ENCODE assay signal across 18 cellular contexts in the genomic region with DNA sequence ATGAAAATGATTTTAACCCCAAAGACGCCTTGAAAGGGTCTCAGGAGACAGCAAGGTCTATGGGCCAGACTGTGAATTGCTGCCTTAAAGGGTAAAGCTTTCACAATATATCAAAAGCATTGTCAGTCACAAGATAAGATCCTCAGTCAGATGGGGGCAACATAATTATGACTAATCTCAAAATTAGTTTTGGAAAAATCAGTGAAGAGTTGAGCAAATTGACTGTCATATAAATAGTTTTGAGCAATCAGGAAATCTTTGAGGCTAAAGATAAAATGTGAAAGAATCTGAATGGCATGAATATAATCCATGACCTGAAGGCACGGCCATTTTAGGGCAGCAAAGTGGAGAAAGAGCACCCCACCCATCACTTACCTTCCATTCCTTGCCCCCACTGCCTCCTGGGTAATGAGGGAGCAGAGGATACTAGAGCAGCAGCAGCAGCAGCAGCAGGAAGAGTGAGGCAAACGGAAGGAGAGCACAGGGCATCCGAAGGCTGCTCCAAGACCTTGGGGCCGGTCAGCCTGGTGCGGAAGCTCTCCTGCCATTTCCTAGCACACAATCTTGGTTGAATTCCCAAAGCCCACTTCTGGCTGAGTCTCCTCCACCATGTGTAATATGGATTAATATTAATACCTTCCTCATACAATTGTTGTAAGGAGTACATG. TPM values are rescaled to one million over a fixed set of nuclear protein-coding genes. Genes with fewer than 3 reads are reported as not detected.
DNase-seq lines count a peak whose midpoint lies in the region; ATAC-seq, FAIRE-seq and TF ChIP-seq lines count a peak whose summit lies in the region.
"Had no signal": no experiment of that assay in that cellular context is flagged by ENCODE, and none has a peak within 500 bp of the region (broad histone marks: within the 10 kb centered on the region; RNA-seq: fewer than 3 reads in every experiment).

No MANE protein-coding gene starts in this region.

- FAIRE-seq in D721Med (lab: Jason Lieb, UNC) = no peak
- FAIRE-seq: H54 had no signal

- POLR2A ChIA-PET in A673 (lab: Charles Lee; ENCODE audit: low non-redundant PET) = no interaction called here

- intact Hi-C loops in thyroid gland (cut with DNase I) = no loop called here
- intact Hi-C loops in A673 (cut with micrococcal nuclease; ENCODE audit: unreplicated experiment) = no loop called here

- no peak overlapping the region for H2AFZ ChIP-seq in KMS-11 (ENCODE audit: low read depth)

- no peak overlapping the region for H3K56ac ChIP-seq in mesendoderm (ENCODE audit: low read length)

- H2BK15ac ChIP-seq in mesendoderm (replicated peaks; ENCODE audit: low read depth) = no peak overlapping the region

- no TSS peak for BruUV-seq in A673 (replicated peaks; lab: Mats Ljungman, UMichigan)

- no peaks in the 10 kb centered on the region for H3K27me3 ChIP-seq in KMS-11 (ENCODE audit: insufficient read depth, low read depth)
- no peaks in the 10 kb centered on the region for H3K27me3 ChIP-seq in esophagus (ENCODE audit: control insufficient read depth in 1 of 2, insufficient read depth in 2 of 2, low read length in 2 of 2)
- no peaks in the 10 kb centered on the region for H3K27me3 ChIP-seq in mesendoderm (ENCODE audit: insufficient read depth, low read length, poor library complexity)
- no peaks in the 10 kb centered on the region for H3K27me3 ChIP-seq in thyroid gland
- H3K27me3 ChIP-seq in A673 (replicated peaks; ENCODE audit: insufficient read depth, low read depth, low read length, poor library complexity) = no peaks in the 10 kb centered on the region

- H2AK5ac ChIP-seq in mesendoderm (ENCODE audit: low read length) = no peak overlapping the region

- no peak overlapping the region for H3K4ac ChIP-seq in mesendoderm (ENCODE audit: low read depth, low read length)

- no peak overlapping the region for H3K4me3 ChIP-seq in KMS-11 (IDR thresholded peaks at IDR 0.05; ENCODE audit: insufficient read depth, low read depth, low read length)
- no peak overlapping the region for H3K4me3 ChIP-seq in esophagus (ENCODE audit: low read depth in 1 of 2, low read length in 2 of 2)
- H3K4me3 ChIP-seq in mesendoderm (ENCODE audit: low read length) = no peak overlapping the region
- no peak overlapping the region for H3K4me3 ChIP-seq in thyroid gland (replicated peaks in 1 of 3)
- no peak overlapping the region for H3K4me3 ChIP-seq in A673 (ENCODE audit: low read depth, low read length, poor library complexity, severe bottlenecking)
- H3K4me3 ChIP-seq: SK-N-MC had no signal

- DNase-seq in mesendoderm (peak; percentile 38), thyroid gland (no peak), A673 (ENCODE audit: low spot score) (no peak), D721Med (ENCODE audit: insufficient read length, low spot score) (no peak)
- DNase-seq: DMS 273 treated with DMSO at 0.1 percent for 48 hours, DND-41, HFFc6, NCI-H1092 treated with DMSO at 0.1 percent for 48 hours, NCI-H146, NCI-H2029 treated with DMSO at 0.1 percent for 48 hours, NCI-H748 treated with DMSO at 0.1 percent for 48 hours, SHP77 had no signal

- H3K36me3 ChIP-seq in KMS-11 (ENCODE audit: insufficient read depth) = peaks cover 20% of the 10 kb centered on the region; the same call in 1 of the 2 replicates
- H3K36me3 ChIP-seq in esophagus (ENCODE audit: control insufficient read depth in 2 of 2, insufficient read depth in 2 of 2, low read length in 1 of 2) = peaks cover 3 to 4% of the 10 kb centered on the region in 2 donors
- H3K36me3 ChIP-seq in mesendoderm (ENCODE audit: control insufficient read depth, insufficient read depth, low read length) = no peaks in the 10 kb centered on the region
- H3K36me3 ChIP-seq in thyroid gland = no peaks in the 10 kb centered on the region
- no peaks in the 10 kb centered on the region for H3K36me3 ChIP-seq in A673 (ENCODE audit: insufficient read depth, low read length, poor library complexity, severe bottlenecking)

- H3K79me1 ChIP-seq in mesendoderm (ENCODE audit: low read length) = no peaks in the 10 kb centered on the region

- H3K27ac ChIP-seq in KMS-11 (peak overlapping the region; percentile 83), esophagus (ENCODE audit: low read depth in 2 of 2, low read length in 1 of 2) (peak overlapping the region; percentile 91 to 97), mesendoderm (ENCODE audit: low read depth, low read length) (no peak overlapping the region), thyroid gland (peak overlapping the region in 2 of 3 donors; percentile 5 to 18), A673 (ENCODE audit: low read depth, low read length, poor library complexity, severe bottlenecking) (no peak overlapping the region)
- H3K27ac ChIP-seq: C4-2B, SK-N-MC had no signal

- 52 to 60% methylated on average over 6 of the region's 6 CpGs for WGBS in esophagus, 2 donors
- no CpG with 5 or more reads among the region's 6 CpGs for WGBS in mesendoderm (ENCODE audit: extremely low coverage, insufficient coverage, low lambda C conversion rate)
- WGBS in thyroid gland, 2 donors = 94 to 95% methylated on average over 6 of the region's 6 CpGs

- H4K8ac ChIP-seq in mesendoderm (ENCODE audit: low read depth, low read length) = no peak overlapping the region

- H3K79me2 ChIP-seq in KMS-11 (ENCODE audit: insufficient read depth, low read depth) (peaks cover 62% of the 10 kb centered on the region), mesendoderm (ENCODE audit: control insufficient read depth, insufficient read depth, low read length) (no peaks in the 10 kb centered on the region)

- H2BK5ac ChIP-seq in mesendoderm (ENCODE audit: low read length) = no peak overlapping the region

- H2BK120ac ChIP-seq in mesendoderm (ENCODE audit: low read depth, low read length) = no peak overlapping the region

- H3K4me1 ChIP-seq in KMS-11 (ENCODE audit: low read depth, poor library complexity, severe bottlenecking) (peaks cover 98% of the 10 kb centered on the region), esophagus (ENCODE audit: control insufficient read depth in 2 of 2, insufficient read depth in 2 of 2, low read length in 1 of 2) (peaks cover 3 to 6% of the 10 kb centered on the region in 2 donors), mesendoderm (ENCODE audit: control insufficient read depth, low read depth, low read length) (no peaks in the 10 kb centered on the region), thyroid gland (peaks cover 20 to 24% of the 10 kb centered on the region in 2 donors), A673 (ENCODE audit: insufficient read depth, low read length, poor library complexity, severe bottlenecking) (no peaks in the 10 kb centered on the region)

- CTCF ChIA-PET in A673 (lab: Charles Lee) = no interaction called here

- H4K5ac ChIP-seq in mesendoderm (ENCODE audit: low read length) = no peak overlapping the region

- no peak overlapping the region for H3K23ac ChIP-seq in mesendoderm (ENCODE audit: low read length)

- no peak for ATAC-seq in GM19452 (IDR thresholded peaks at IDR 0.05; ENCODE audit: unreplicated experiment)

- no peaks in the 10 kb centered on the region for H3K9me3 ChIP-seq in esophagus (ENCODE audit: control insufficient read depth in 2 of 2, insufficient read depth in 1 of 2, low read depth in 1 of 2, low read length in 1 of 2)
- no peaks in the 10 kb centered on the region for H3K9me3 ChIP-seq in thyroid gland
- H3K9me3 ChIP-seq in A673 (ENCODE audit: low read depth, low read length, poor library complexity, severe bottlenecking) = no peaks in the 10 kb centered on the region

- TF ChIP-seq POLR2A in thyroid gland (IDR thresholded peaks at IDR 0.05) = no peak

- no peak overlapping the region for H3K9ac ChIP-seq in KMS-11
- H3K9ac ChIP-seq in mesendoderm (ENCODE audit: low read length) = no peak overlapping the region

- H4K20me1 ChIP-seq in KMS-11 (ENCODE audit: insufficient read depth) = no peaks in the 10 kb centered on the region

- H3K18ac ChIP-seq in mesendoderm (ENCODE audit: low read length) = no peak overlapping the region

- TF ChIP-seq CTCF in KMS-11 (conservative IDR thresholded peaks at IDR 0.05; ENCODE audit: low read depth, low read length) (no peak), thyroid gland (IDR thresholded peaks at IDR 0.05) (no peak), A673 (conservative IDR thresholded peaks at IDR 0.05; ENCODE audit: low read depth, low read length) (no peak), D721Med (IDR thresholded peaks at IDR 0.05; ENCODE audit: insufficient read depth, missing control alignments) (no peak)

- H3K4me2 ChIP-seq in KMS-11 (peak overlapping the region; percentile 62; the same call in 1 of the 2 replicates), mesendoderm (ENCODE audit: low read length) (no peak overlapping the region)

RNA-seq across cellular contexts. Expression of gene STON2, which starts 7.0 kb away (rescaled TPM):
- 10 to 100 TPM in 1 of 2 donors, 1 to 10 TPM in 1; 8.5 to 20.4 TPM for polyA plus RNA-seq in esophagus
- polyA plus RNA-seq in mesendoderm (2013, experiment 1 of 2) = 11.3 TPM
- 11.0 TPM for polyA plus RNA-seq in mesendoderm (2013, experiment 2 of 2)
- total RNA-seq in thyroid gland (100 to 1,000 TPM in 2 of 4 donors, 10 to 100 TPM in 2; 69.8 to 202 (median 97.0) TPM), A673 (2021) (8.6 and 13.4 TPM in 2 replicates)
- total RNA-seq: HFFc6 had no signal

Comparison
In these comparisons a context has a peak if more than half of its experiments do, and no peak if none do; other contexts are left out.
1. H3K27ac ChIP-seq: peak in KMS-11 (single experiment), esophagus (2 of 2) and thyroid gland (2 of 3); none in mesendoderm (single experiment) and A673 (single experiment).